17 cellular contexts compared by ENCODE assay signal in genomic region chr18:69590150-69590549, GRCh38.
"Had no signal": no experiment of that assay in that cellular context is flagged by ENCODE, and none has a peak within 500 bp of the region (broad histone marks: within the 10 kb centered on the region; RNA-seq: fewer than 3 reads in every experiment).

No MANE protein-coding gene starts in this region.

- H3K27ac ChIP-seq: upper lobe of right lung had no signal

- FAIRE-seq: keratinocyte had no signal

- H3K4me3 ChIP-seq: lung, upper lobe of right lung had no signal

- H3K27me3 ChIP-seq: upper lobe of right lung had no signal

- ATAC-seq: left lobe of liver; stimulated activated naive B cell treated with anti-CD40 and anti-IgM and Interleukin-4, amounts not matched to agents 10 μg/mL and 1 μg/mL and 100 μg/mL, for 72 hours; T-cell; upper lobe of right lung; WTC11 had no signal

- H3K36me3 ChIP-seq: upper lobe of right lung had no signal

- H3K4me1 ChIP-seq: upper lobe of right lung had no signal

- DNase-seq: activated CD4-positive, alpha-beta memory T cell treated with anti-CD3 and anti-CD28 coated beads for 36 hours; activated CD4-positive, alpha-beta T cell treated with anti-CD3 and anti-CD28 coated beads for 4 hours; activated naive CD4-positive, alpha-beta T cell; activated naive CD8-positive, alpha-beta T cell treated with anti-CD3 and anti-CD28 coated beads for 36 hours; cortex of kidney; effector CD4-positive, alpha-beta T cell; foreskin melanocyte; glutamatergic neuron; hippocampal formation; retina; stimulated activated naive B cell treated with anti-CD40 and anti-IgM and Interleukin-4, amounts not matched to agents 10 μg/mL and 1 μg/mL and 100 μg/mL, for 72 hours; T-cell; upper lobe of right lung had no signal

- H3K9me3 ChIP-seq: upper lobe of right lung had no signal
